ENCODE assay signal across 23 cellular contexts in the genomic region with DNA sequence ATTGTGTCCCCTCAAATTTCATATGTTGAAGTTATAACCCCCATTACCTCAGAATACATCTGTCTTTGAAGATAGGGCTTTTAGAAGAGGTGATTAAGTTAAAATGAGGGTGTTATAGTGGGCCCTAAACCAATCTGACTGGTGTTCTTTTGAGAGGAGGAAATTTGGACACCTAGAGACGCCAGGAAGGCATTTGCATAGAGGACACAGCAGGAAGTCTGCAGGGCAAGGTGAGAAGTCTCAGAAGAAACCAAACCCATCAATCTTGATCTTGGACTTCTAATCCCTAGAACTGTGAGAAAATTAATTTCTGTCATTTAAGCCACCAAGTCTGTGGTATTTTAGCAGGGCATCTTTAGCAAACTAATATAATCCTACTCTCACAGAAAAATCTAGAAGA. TPM values are rescaled to one million over a fixed set of nuclear protein-coding genes. Genes with fewer than 3 reads are reported as not detected.
DNase-seq lines count a peak whose midpoint lies in the region; ATAC-seq and TF ChIP-seq lines count a peak whose summit lies in the region.
"Had no signal": no experiment of that assay in that cellular context is flagged by ENCODE, and none has a peak within 500 bp of the region (broad histone marks: within the 10 kb centered on the region; RNA-seq: fewer than 3 reads in every experiment).

No MANE protein-coding gene starts in this region.

- 61 to 72% methylated on average over 1 of the region's 1 CpG for WGBS in upper lobe of left lung, 2 donors

- H3K27ac ChIP-seq in MM.1S (ENCODE audit: low read length) (peak overlapping the region; percentile 1; the same call in 1 of the 2 replicates), upper lobe of left lung (no peak overlapping the region)
- H3K27ac ChIP-seq: heart right ventricle, lower lobe of right lung, parathyroid adenoma, tibial artery had no signal

- ATAC-seq in effector memory CD8-positive, alpha-beta T cell (replicated peaks): peak; percentile 88
- ATAC-seq in stimulated activated effector memory CD8-positive, alpha-beta T cell treated with anti-CD3 and anti-CD28 coated beads, Interleukin-12 subunit alpha, Interleukin-12 subunit beta, amount 100 ng/mL, for 72 hours: peak; percentile 19
- no peak for ATAC-seq in upper lobe of left lung (ENCODE audit: low FRiP score in 2 of 2)
- ATAC-seq: activated CD4-positive, CD25-positive, alpha-beta regulatory T cell treated with anti-CD3 and anti-CD28 coated beads, Interleukin-2, amount 50 U/mL, for 24 hours; heart right ventricle; lower lobe of right lung; sciatic nerve; stimulated activated naive CD8-positive, alpha-beta T cell treated with anti-CD3 and anti-CD28 coated beads, Interleukin-15, Interleukin-2, amounts not matched to agents 100 U/mL and 50 U/mL, for 24 hours had no signal

- peaks cover 16% of the 10 kb centered on the region for H3K36me3 Mint-ChIP-seq in activated naive CD4-positive, alpha-beta T cell treated with anti-CD3 and anti-CD28 coated beads, Interleukin-2, amount 10 ng/mL, durations not matched to agents 7 days and 5 days
- H3K36me3 Mint-ChIP-seq in activated naive CD4-positive, alpha-beta T cell treated with anti-CD3 and anti-CD28 coated beads for 36 hours (ENCODE audit: low read depth): peaks cover 6% of the 10 kb centered on the region
- H3K36me3 Mint-ChIP-seq in effector memory CD8-positive, alpha-beta T cell (ENCODE audit: insufficient read depth): peaks cover 20% of the 10 kb centered on the region
- H3K36me3 Mint-ChIP-seq in stimulated activated effector memory CD8-positive, alpha-beta T cell treated with anti-CD3 and anti-CD28 coated beads, Interleukin-12 subunit alpha, Interleukin-12 subunit beta, amount 100 ng/mL, for 72 hours: peaks cover 53% of the 10 kb centered on the region

- no peaks in the 10 kb centered on the region for H3K9me3 Mint-ChIP-seq in activated naive CD4-positive, alpha-beta T cell treated with anti-CD3 and anti-CD28 coated beads, Interleukin-2, amount 10 ng/mL, durations not matched to agents 7 days and 5 days
- H3K9me3 Mint-ChIP-seq in activated naive CD4-positive, alpha-beta T cell treated with anti-CD3 and anti-CD28 coated beads for 36 hours: no peaks in the 10 kb centered on the region
- H3K9me3 Mint-ChIP-seq in effector memory CD8-positive, alpha-beta T cell: no peaks in the 10 kb centered on the region
- H3K9me3 Mint-ChIP-seq in stimulated activated effector memory CD8-positive, alpha-beta T cell treated with anti-CD3 and anti-CD28 coated beads, Interleukin-12 subunit alpha, Interleukin-12 subunit beta, amount 100 ng/mL, for 72 hours: no peaks in the 10 kb centered on the region

- no peak for TF ChIP-seq POLR2A in upper lobe of left lung (IDR thresholded peaks at IDR 0.05)

- peak overlapping the region; percentile 1; the same call in 1 of the 2 replicates for H3K4me2 ChIP-seq in MM.1S (ENCODE audit: low read depth, low read length)

- H3K36me3 ChIP-seq in MM.1S (replicated peaks; ENCODE audit: insufficient read depth, low read length) (no peaks in the 10 kb centered on the region), upper lobe of left lung (peaks cover 0 to 34% (median 5%) of the 10 kb centered on the region in 4 donors)

- no peak overlapping the region for H3K4me3 Mint-ChIP-seq in activated naive CD4-positive, alpha-beta T cell treated with anti-CD3 and anti-CD28 coated beads, Interleukin-2, amount 10 ng/mL, durations not matched to agents 7 days and 5 days
- H3K4me3 Mint-ChIP-seq in activated naive CD4-positive, alpha-beta T cell treated with anti-CD3 and anti-CD28 coated beads for 36 hours: no peak overlapping the region
- no peak overlapping the region for H3K4me3 Mint-ChIP-seq in effector memory CD8-positive, alpha-beta T cell
- no peak overlapping the region for H3K4me3 Mint-ChIP-seq in stimulated activated effector memory CD8-positive, alpha-beta T cell treated with anti-CD3 and anti-CD28 coated beads, Interleukin-12 subunit alpha, Interleukin-12 subunit beta, amount 100 ng/mL, for 72 hours

- no peak for TF ChIP-seq EP300 in upper lobe of left lung (IDR thresholded peaks at IDR 0.05)

- H2AFZ ChIP-seq in MM.1S (ENCODE audit: low read length): no peak overlapping the region
- H2AFZ ChIP-seq: parathyroid adenoma had no signal

- H3K4me1 ChIP-seq in MM.1S (ENCODE audit: low read length) (peaks cover 14% of the 10 kb centered on the region), upper lobe of left lung (peaks cover 0 to 5% (median 2%) of the 10 kb centered on the region in 4 donors)
- H3K4me1 ChIP-seq: heart right ventricle, lower lobe of right lung, parathyroid adenoma, tibial artery had no signal

- H3K9me2 ChIP-seq in MM.1S (replicated peaks; ENCODE audit: insufficient read depth, low read length): no peaks in the 10 kb centered on the region

- no peak for DNase-seq in activated naive CD4-positive, alpha-beta T cell treated with anti-CD3 and anti-CD28 coated beads, Interleukin-2, amount 10 ng/mL, durations not matched to agents 7 days and 5 days
- DNase-seq in activated naive CD4-positive, alpha-beta T cell treated with anti-CD3 and anti-CD28 coated beads for 36 hours: no peak
- peak; percentile 61 for DNase-seq in MM.1S
- DNase-seq in effector memory CD8-positive, alpha-beta T cell: no peak
- DNase-seq in stimulated activated effector memory CD8-positive, alpha-beta T cell treated with anti-CD3 and anti-CD28 coated beads, Interleukin-12 subunit alpha, Interleukin-12 subunit beta, amount 100 ng/mL, for 72 hours (ENCODE audit: low spot score in 2 of 2): no peak
- DNase-seq in hepatic stellate cell (ENCODE audit: low spot score): no peak
- no peak for DNase-seq in upper lobe of left lung
- DNase-seq in globus pallidus (ENCODE audit: low spot score): no peak
- DNase-seq: activated naive CD4-positive, alpha-beta T cell treated with Interleukin-2 at 50 U/mL for 16 hours; DMS79 treated with DMSO at 0.1 percent for 48 hours; heart right ventricle; islet precursor cell; lower lobe of right lung; NCI-H1105 treated with DMSO at 0.1 percent for 48 hours; NCI-H2171; NCI-H748 treated with DMSO at 0.1 percent for 48 hours; stimulated activated naive CD8-positive, alpha-beta T cell treated with anti-CD3 and anti-CD28 coated beads, Interleukin-15, Interleukin-2, amounts not matched to agents 100 U/mL and 50 U/mL, for 24 hours; T1000; tibial artery had no signal

- no peaks in the 10 kb centered on the region; the same call in 1 of the 2 replicates for H3F3A ChIP-seq in MM.1S (ENCODE audit: insufficient read depth, low read length)

- CTCF ChIA-PET in activated naive CD4-positive, alpha-beta T cell treated with anti-CD3 and anti-CD28 coated beads, Interleukin-2, amount 10 ng/mL, durations not matched to agents 7 days and 5 days (lab: Charles Lee): no interaction called here
- CTCF ChIA-PET in activated naive CD4-positive, alpha-beta T cell treated with anti-CD3 and anti-CD28 coated beads for 36 hours (lab: Charles Lee): interaction anchor here (0.6 to 1.1 kb wide), 3 partner anchors 18 to 123 kb away, joined by 3 to 4 read pairs (median 4); no protein-coding TSS in a partner anchor

- H3K27me3 ChIP-seq in MM.1S (replicated peaks; ENCODE audit: insufficient read depth, low read length) (no peaks in the 10 kb centered on the region), upper lobe of left lung (no peaks in the 10 kb centered on the region)
- H3K27me3 ChIP-seq: heart right ventricle, tibial artery had no signal

- TF ChIP-seq CTCF in MM.1S (IDR thresholded peaks at IDR 0.05; ENCODE audit: low read length) (no peak), upper lobe of left lung (IDR thresholded peaks at IDR 0.05) (no peak)

- peaks cover 5% of the 10 kb centered on the region; the same call in 1 of the 2 replicates for H3K79me2 ChIP-seq in MM.1S (ENCODE audit: low read length)
- H3K79me2 ChIP-seq: parathyroid adenoma had no signal

- peak overlapping the region; percentile 74 for H3K27ac Mint-ChIP-seq in activated naive CD4-positive, alpha-beta T cell treated with anti-CD3 and anti-CD28 coated beads, Interleukin-2, amount 10 ng/mL, durations not matched to agents 7 days and 5 days
- H3K27ac Mint-ChIP-seq in activated naive CD4-positive, alpha-beta T cell treated with anti-CD3 and anti-CD28 coated beads for 36 hours: no peak overlapping the region
- H3K27ac Mint-ChIP-seq in effector memory CD8-positive, alpha-beta T cell: peak overlapping the region; percentile 61 to 71
- no peak overlapping the region for H3K27ac Mint-ChIP-seq in stimulated activated effector memory CD8-positive, alpha-beta T cell treated with anti-CD3 and anti-CD28 coated beads, Interleukin-12 subunit alpha, Interleukin-12 subunit beta, amount 100 ng/mL, for 72 hours

- H3K4me3 ChIP-seq in MM.1S (ENCODE audit: low read length): no peak overlapping the region
- H3K4me3 ChIP-seq in upper lobe of left lung: no peak overlapping the region
- H3K4me3 ChIP-seq: heart right ventricle, lower lobe of right lung, tibial artery had no signal

- H4K20me1 ChIP-seq in MM.1S (ENCODE audit: insufficient read depth, low read length): no peaks in the 10 kb centered on the region

- peaks cover 13% of the 10 kb centered on the region for H3K4me1 Mint-ChIP-seq in activated naive CD4-positive, alpha-beta T cell treated with anti-CD3 and anti-CD28 coated beads, Interleukin-2, amount 10 ng/mL, durations not matched to agents 7 days and 5 days
- H3K4me1 Mint-ChIP-seq in activated naive CD4-positive, alpha-beta T cell treated with anti-CD3 and anti-CD28 coated beads for 36 hours (ENCODE audit: low read depth): peaks cover 9% of the 10 kb centered on the region
- H3K4me1 Mint-ChIP-seq in effector memory CD8-positive, alpha-beta T cell (ENCODE audit: low read depth in 2 of 2): peaks cover 6 to 18% of the 10 kb centered on the region in 2 donors
- peaks cover 4% of the 10 kb centered on the region for H3K4me1 Mint-ChIP-seq in stimulated activated effector memory CD8-positive, alpha-beta T cell treated with anti-CD3 and anti-CD28 coated beads, Interleukin-12 subunit alpha, Interleukin-12 subunit beta, amount 100 ng/mL, for 72 hours

- H3K9me3 ChIP-seq in MM.1S (replicated peaks; ENCODE audit: insufficient read depth, low read length): no peaks in the 10 kb centered on the region
- no peaks in the 10 kb centered on the region for H3K9me3 ChIP-seq in upper lobe of left lung
- H3K9me3 ChIP-seq: heart right ventricle, lower lobe of right lung, tibial artery had no signal

- intact Hi-C loops in activated naive CD4-positive, alpha-beta T cell treated with anti-CD3 and anti-CD28 coated beads for 36 hours (cut with micrococcal nuclease): no loop called here

- H3K9ac ChIP-seq in MM.1S (ENCODE audit: low read length): no peak overlapping the region
- H3K9ac ChIP-seq: parathyroid adenoma had no signal

- no peaks in the 10 kb centered on the region for H3K27me3 Mint-ChIP-seq in activated naive CD4-positive, alpha-beta T cell treated with anti-CD3 and anti-CD28 coated beads, Interleukin-2, amount 10 ng/mL, durations not matched to agents 7 days and 5 days
- H3K27me3 Mint-ChIP-seq in activated naive CD4-positive, alpha-beta T cell treated with anti-CD3 and anti-CD28 coated beads for 36 hours (ENCODE audit: low read depth): no peaks in the 10 kb centered on the region
- no peaks in the 10 kb centered on the region for H3K27me3 Mint-ChIP-seq in effector memory CD8-positive, alpha-beta T cell

RNA-seq across cellular contexts. Expression of a gene that starts 13.0 kb away (rescaled TPM):
- 10 to 100 TPM; 17.1 to 18.2 TPM for total RNA-seq in activated naive CD4-positive, alpha-beta T cell treated with anti-CD3 and anti-CD28 coated beads for 36 hours
- 10 to 100 TPM in 5 of 6 donors, 1 to 10 TPM in 1; 7.9 to 40.6 (median 23.8) TPM for total RNA-seq in upper lobe of left lung

RNA-seq across cellular contexts. Expression of a gene that starts 36.8 kb away (rescaled TPM):
- not detected for total RNA-seq in activated naive CD4-positive, alpha-beta T cell treated with anti-CD3 and anti-CD28 coated beads for 36 hours
- total RNA-seq in upper lobe of left lung: 1 to 10 TPM in 2 of 6 donors, under 1 TPM in 1, not detected in 3; 0.54 to 3.0 (median 2.6) TPM
- total RNA-seq: HT-29 had no signal

RNA-seq across cellular contexts. Expression of a gene that starts 54.5 kb away (rescaled TPM):
- 100 to 1,000 TPM; 187 to 193 TPM for total RNA-seq in activated naive CD4-positive, alpha-beta T cell treated with anti-CD3 and anti-CD28 coated beads for 36 hours
- total RNA-seq in upper lobe of left lung: 100 to 1,000 TPM; 141 to 271 (median 212) TPM

Comparison
In these comparisons a context has a peak if more than half of its experiments do, and no peak if none do; other contexts are left out.
1. H3K27ac Mint-ChIP-seq: peak in activated naive CD4-positive, alpha-beta T cell treated with anti-CD3 and anti-CD28 coated beads, Interleukin-2, amount 10 ng/mL, durations not matched to agents 7 days and 5 days (single experiment) and effector memory CD8-positive, alpha-beta T cell (2 of 2); none in activated naive CD4-positive, alpha-beta T cell treated with anti-CD3 and anti-CD28 coated beads for 36 hours (single experiment) and stimulated activated effector memory CD8-positive, alpha-beta T cell treated with anti-CD3 and anti-CD28 coated beads, Interleukin-12 subunit alpha, Interleukin-12 subunit beta, amount 100 ng/mL, for 72 hours (single experiment).
2. ATAC-seq: peak in effector memory CD8-positive, alpha-beta T cell (single experiment) and stimulated activated effector memory CD8-positive, alpha-beta T cell treated with anti-CD3 and anti-CD28 coated beads, Interleukin-12 subunit alpha, Interleukin-12 subunit beta, amount 100 ng/mL, for 72 hours (single experiment); none in upper lobe of left lung (0 of 2).